In genomic region chr7:97179454-97180104, GRCh38 we compare ENCODE assay signal across 8 cellular contexts.
DNase-seq lines count a peak whose midpoint lies in the region; ATAC-seq and TF ChIP-seq lines count a peak whose summit lies in the region.

No MANE protein-coding gene starts in this region.

- H3K4me3 ChIP-seq in DOHH2 (ENCODE audit: low read length) = no peak overlapping the region
- H3K4me3 ChIP-seq in Loucy (ENCODE audit: low read length, poor library complexity, severe bottlenecking) = no peak overlapping the region
- H3K4me3 ChIP-seq in body of pancreas = no peak overlapping the region

- in situ Hi-C loops in SK-MEL-5 (cut with HindIII; ENCODE audit: low pct_unique_long_range_greater_than_20kb, low sequenced_read_pairs) = no loop called here

- H3K4me2 ChIP-seq in DOHH2 (ENCODE audit: low read length) (no peak overlapping the region), Loucy (ENCODE audit: low read depth, low read length, poor library complexity, severe bottlenecking) (no peak overlapping the region)

- WGBS in body of pancreas, 2 donors = 0 to 6% methylated on average over 2 of the region's 2 CpGs

- H3K4me1 ChIP-seq in DOHH2 (ENCODE audit: control insufficient read depth, low read length) = no peaks in the 10 kb centered on the region
- no peaks in the 10 kb centered on the region for H3K4me1 ChIP-seq in Loucy (ENCODE audit: insufficient read depth, low read length, poor library complexity, severe bottlenecking)
- no peaks in the 10 kb centered on the region for H3K4me1 ChIP-seq in body of pancreas

- H2AFZ ChIP-seq in Loucy (ENCODE audit: low read length) = no peak overlapping the region

- no peaks in the 10 kb centered on the region for H3K27me3 ChIP-seq in DOHH2 (ENCODE audit: control insufficient read depth, low read length)
- no peaks in the 10 kb centered on the region for H3K27me3 ChIP-seq in Loucy (ENCODE audit: insufficient read depth, low read length, poor library complexity, severe bottlenecking)
- no peaks in the 10 kb centered on the region for H3K27me3 ChIP-seq in body of pancreas

- TF ChIP-seq CTCF in DOHH2 (IDR thresholded peaks at IDR 0.05; ENCODE audit: low read depth, low read length, poor library complexity, severe bottlenecking) (peak; percentile 94), Loucy (conservative IDR thresholded peaks at IDR 0.05; ENCODE audit: low read length) (peak; percentile 76), body of pancreas (IDR thresholded peaks at IDR 0.05) (peak; percentile 18 to 69 (median 59))

- no peak overlapping the region for H3K27ac ChIP-seq in DOHH2 (ENCODE audit: low read depth, low read length)
- H3K27ac ChIP-seq in body of pancreas = no peak overlapping the region

- H4K20me1 ChIP-seq in DOHH2 (ENCODE audit: control insufficient read depth, insufficient read depth, low read depth, low read length) = peaks cover 6% of the 10 kb centered on the region
- H4K20me1 ChIP-seq in Loucy (ENCODE audit: insufficient read depth, low read length, poor library complexity, severe bottlenecking) = no peaks in the 10 kb centered on the region

- no peak for TF ChIP-seq POLR2A in body of pancreas (IDR thresholded peaks at IDR 0.05)

- no peak overlapping the region for H3K9ac ChIP-seq in Loucy (ENCODE audit: low read depth, low read length, poor library complexity, severe bottlenecking)

- ATAC-seq in GM21526 (IDR thresholded peaks at IDR 0.05; ENCODE audit: low FRiP score, unreplicated experiment) = peak; percentile 66
- ATAC-seq in body of pancreas = peak; percentile 66
- no peak for ATAC-seq in GM21528 (IDR thresholded peaks at IDR 0.05; ENCODE audit: low FRiP score, unreplicated experiment)

- intact Hi-C loops in body of pancreas (cut with DNase I) = no loop called here

- H3K9me2 ChIP-seq in DOHH2 (replicated peaks; ENCODE audit: control insufficient read depth, low read length) = no peaks in the 10 kb centered on the region
- no peaks in the 10 kb centered on the region for H3K9me2 ChIP-seq in Loucy (replicated peaks; ENCODE audit: low read depth, low read length)

- peaks cover 10% of the 10 kb centered on the region for H3K79me2 ChIP-seq in DOHH2 (ENCODE audit: control insufficient read depth, low read length)
- H3K79me2 ChIP-seq in Loucy (ENCODE audit: insufficient read depth, low read length) = no peaks in the 10 kb centered on the region

- H3K9me3 ChIP-seq in DOHH2 (ENCODE audit: control insufficient read depth, insufficient read depth, low read length) (no peaks in the 10 kb centered on the region), Loucy (ENCODE audit: insufficient read depth, low read depth, low read length) (no peaks in the 10 kb centered on the region), body of pancreas (no peaks in the 10 kb centered on the region)

- peaks cover 2% of the 10 kb centered on the region; the same call in 1 of the 2 replicates for H3F3A ChIP-seq in DOHH2 (ENCODE audit: control insufficient read depth, insufficient read depth)
- no peaks in the 10 kb centered on the region for H3F3A ChIP-seq in Loucy (ENCODE audit: low read depth)

- H3K36me3 ChIP-seq in DOHH2 (ENCODE audit: control insufficient read depth, low read length) (peaks cover 25% of the 10 kb centered on the region), Loucy (ENCODE audit: insufficient read depth, low read length) (no peaks in the 10 kb centered on the region), body of pancreas (replicated peaks in 1 of 2; ENCODE audit: insufficient read depth in 1 of 2, low read depth in 2 of 2) (no peaks in the 10 kb centered on the region)

- peak; percentile 89 for DNase-seq in SK-MEL-5 (ENCODE audit: low read depth, low spot score)
- peak; percentile 46 to 50 (median 47) for DNase-seq in body of pancreas
- peak; percentile 75 for DNase-seq in iPS-NIHi11 (ENCODE audit: low spot score)
- peak; percentile 13 to 30 for DNase-seq in stimulated activated CD4-positive, alpha-beta T cell treated with anti-CD3 and anti-CD28 coated beads, Interleukin-15, amount 100 ng/mL, for 48 hours (ENCODE audit: low read depth in 2 of 2)

Comparison
In these comparisons a context has a peak if more than half of its experiments do, and no peak if none do; other contexts are left out.
1. DNase-seq: peak in every context shown above with its lines; median percentile 89 in SK-MEL-5; 75 in iPS-NIHi11; 47 in body of pancreas; 22 in stimulated activated CD4-positive, alpha-beta T cell treated with anti-CD3 and anti-CD28 coated beads, Interleukin-15, amount 100 ng/mL, for 48 hours.